6 cellular contexts compared by ENCODE assay signal in genomic region chr12:121860699-121861098, GRCh38. TPM values are rescaled to one million over a fixed set of nuclear protein-coding genes. Genes with fewer than 3 reads are reported as not detected.
"Had no signal": no experiment of that assay in that cellular context is flagged by ENCODE, and none has a peak within 500 bp of the region (broad histone marks: within the 10 kb centered on the region; RNA-seq: fewer than 3 reads in every experiment).

No MANE protein-coding gene starts in this region.

RNA-seq across cellular contexts. Expression of gene HPD, which starts 2.0 kb away (rescaled TPM):
- total RNA-seq: lower leg skin; naive thymus-derived CD4-positive, alpha-beta T cell; natural killer cell treated with Interleukin-12 subunit alpha and Interleukin-12 subunit beta and Interleukin-15 and Interleukin-18, amount 100 ng/mL, for 72 hours; skeletal muscle tissue; smooth muscle cell had no signal
- polyA plus RNA-seq: immature natural killer cell; naive thymus-derived CD4-positive, alpha-beta T cell; smooth muscle cell had no signal

RNA-seq across cellular contexts. Expression of gene CFAP251, which starts 57.7 kb away (rescaled TPM):
- polyA plus RNA-seq: naive thymus-derived CD4-positive, alpha-beta T cell had no signal
